In genomic region chr10:33388805-33389204, GRCh38 we compare ENCODE assay signal across 28 cellular contexts. TPM values are rescaled to one million over a fixed set of nuclear protein-coding genes. Genes with fewer than 3 reads are reported as not detected.
"Had no signal": no experiment of that assay in that cellular context is flagged by ENCODE, and none has a peak within 500 bp of the region (broad histone marks: within the 10 kb centered on the region; RNA-seq: fewer than 3 reads in every experiment).

No MANE protein-coding gene starts in this region.

- H3K27me3 ChIP-seq: right atrium auricular region, right lobe of liver, testis, thyroid gland, transverse colon, upper lobe of right lung had no signal

- ATAC-seq: mucosa of descending colon; naive thymus-derived CD4-positive, alpha-beta T cell; natural killer cell treated with Interleukin-12 subunit alpha and Interleukin-12 subunit beta and Interleukin-15 and Interleukin-18, amount 100 ng/mL, for 72 hours; right lobe of liver; stimulated activated naive B cell treated with anti-CD40 and anti-IgM and Interleukin-4, amounts not matched to agents 10 μg/mL and 1 μg/mL and 100 μg/mL, for 72 hours; stimulated activated naive CD8-positive, alpha-beta T cell treated with anti-CD3 and anti-CD28 coated beads, Interleukin-15, Interleukin-2, amounts not matched to agents 100 U/mL and 50 U/mL, for 24 hours; upper lobe of right lung had no signal

- DNase-seq: hippocampal formation; immature natural killer cell; kidney; left ventricle myocardium inferior; midbrain; mucosa of descending colon; naive thymus-derived CD4-positive, alpha-beta T cell; nucleus accumbens; right lobe of liver; stimulated activated CD4-positive, alpha-beta T cell treated with anti-CD3 and anti-CD28 coated beads, Interleukin-12 subunit alpha, Interleukin-12 subunit beta, amount 100 ng/mL, for 4 hours; stimulated activated CD4-positive, alpha-beta T cell treated with anti-CD3 and anti-CD28 coated beads, Interleukin-15, amount 100 ng/mL, for 24 hours; stimulated activated CD4-positive, alpha-beta T cell treated with anti-CD3 and anti-CD28 coated beads, Interleukin-2, amount 100 ng/mL, for 24 hours; stimulated activated CD4-positive, alpha-beta T cell treated with anti-CD3 and anti-CD28 coated beads, Interleukin-4, amount 100 ng/mL, for 1 hour; stimulated activated naive B cell treated with anti-CD40 and anti-IgM and Interleukin-4, amounts not matched to agents 10 μg/mL and 1 μg/mL and 100 μg/mL, for 72 hours; stimulated activated naive CD8-positive, alpha-beta T cell treated with anti-CD3 and anti-CD28 coated beads, Interleukin-15, Interleukin-2, amounts not matched to agents 100 U/mL and 50 U/mL, for 24 hours; stomach; testis; thyroid gland; transverse colon; upper lobe of right lung had no signal

- H3K36me3 ChIP-seq: left ventricle myocardium inferior, right atrium auricular region, right lobe of liver, stomach, thyroid gland, transverse colon, upper lobe of right lung had no signal

- H3K4me3 Mint-ChIP-seq: immature natural killer cell; memory B cell; naive thymus-derived CD4-positive, alpha-beta T cell; natural killer cell treated with Interleukin-12 subunit alpha and Interleukin-12 subunit beta and Interleukin-15 and Interleukin-18, amount 100 ng/mL, for 72 hours; neural crest cell; stimulated activated naive B cell treated with anti-CD40 and anti-IgM and Interleukin-4, amounts not matched to agents 10 μg/mL and 1 μg/mL and 100 μg/mL, for 72 hours had no signal

- H3K9ac ChIP-seq: parathyroid adenoma had no signal

- H3K4me1 Mint-ChIP-seq: immature natural killer cell; memory B cell; naive thymus-derived CD4-positive, alpha-beta T cell; stimulated activated naive B cell treated with anti-CD40 and anti-IgM and Interleukin-4, amounts not matched to agents 10 μg/mL and 1 μg/mL and 100 μg/mL, for 72 hours had no signal

- H3K4me1 ChIP-seq: parathyroid adenoma, right atrium auricular region, right lobe of liver, stomach, thyroid gland, transverse colon, upper lobe of right lung had no signal

- H3K9me3 Mint-ChIP-seq: immature natural killer cell; memory B cell; naive thymus-derived CD4-positive, alpha-beta T cell; natural killer cell treated with Interleukin-12 subunit alpha and Interleukin-12 subunit beta and Interleukin-15 and Interleukin-18, amount 100 ng/mL, for 72 hours; neural crest cell had no signal

- H3K27ac Mint-ChIP-seq: immature natural killer cell; memory B cell; naive thymus-derived CD4-positive, alpha-beta T cell; natural killer cell treated with Interleukin-12 subunit alpha and Interleukin-12 subunit beta and Interleukin-15 and Interleukin-18, amount 100 ng/mL, for 72 hours; progenitor cell of endocrine pancreas; stimulated activated naive B cell treated with anti-CD40 and anti-IgM and Interleukin-4, amounts not matched to agents 10 μg/mL and 1 μg/mL and 100 μg/mL, for 72 hours had no signal

- H3K36me3 Mint-ChIP-seq: immature natural killer cell; memory B cell; naive thymus-derived CD4-positive, alpha-beta T cell; natural killer cell treated with Interleukin-12 subunit alpha and Interleukin-12 subunit beta and Interleukin-15 and Interleukin-18, amount 100 ng/mL, for 72 hours; stimulated activated naive B cell treated with anti-CD40 and anti-IgM and Interleukin-4, amounts not matched to agents 10 μg/mL and 1 μg/mL and 100 μg/mL, for 72 hours had no signal

- H3K9me3 ChIP-seq: left ventricle myocardium inferior, mucosa of descending colon, right atrium auricular region, right lobe of liver, stomach, testis, thyroid gland, transverse colon, upper lobe of right lung had no signal

- H3K4me3 ChIP-seq: left ventricle myocardium inferior, lung, mucosa of descending colon, right atrium auricular region, right lobe of liver, skin epidermis, stomach, testis, thyroid gland, transverse colon, upper lobe of right lung had no signal

- H2AFZ ChIP-seq: parathyroid adenoma had no signal

- H3K79me2 ChIP-seq: parathyroid adenoma had no signal

- H3K27ac ChIP-seq: left ventricle myocardium inferior, parathyroid adenoma, right atrium auricular region, right lobe of liver, skin epidermis, stomach, testis, thyroid gland, transverse colon, upper lobe of right lung had no signal

- H3K27me3 Mint-ChIP-seq: stimulated activated naive B cell treated with anti-CD40 and anti-IgM and Interleukin-4, amounts not matched to agents 10 μg/mL and 1 μg/mL and 100 μg/mL, for 72 hours had no signal

RNA-seq across cellular contexts. Expression of gene NRP1, which starts 54.3 kb away (rescaled TPM):
- polyA plus RNA-seq: naive thymus-derived CD4-positive, alpha-beta T cell had no signal
